Comparison of ENCODE assay signal across 24 cellular contexts in genomic region chr7:31971049-31971665, GRCh38.
A peak's percentile ranks its signal among the peaks of the same experiment; 100 is the strongest.
DNase-seq lines count a peak whose midpoint lies in the region; ATAC-seq, FAIRE-seq and TF ChIP-seq lines count a peak whose summit lies in the region.
"Had no signal": no experiment of that assay in that cellular context is flagged by ENCODE, and none has a peak within 500 bp of the region (broad histone marks: within the 10 kb centered on the region; RNA-seq: fewer than 3 reads in every experiment).

No MANE protein-coding gene starts in this region.

- DNase-seq in left ventricle myocardium superior = no peak
- no peak for DNase-seq in cardiac septum (ENCODE audit: low spot score)
- DNase-seq in PC-3 = no peak
- no peak for DNase-seq in endothelial cell of umbilical vein (ENCODE audit: low read depth, low spot score)
- no peak for DNase-seq in amygdala (lab: John Stamatoyannopoulos, UW)
- no peak for DNase-seq in T-helper 17 cell
- DNase-seq in Calu3 = no peak
- DNase-seq: 8988T; ACHN; BE2C; C1 segment of cervical spinal cord; CD4-positive, alpha-beta memory T cell; CD4-positive, CD25-positive, alpha-beta regulatory T cell; CD8-positive, alpha-beta memory T cell; COR-L47; DMS79 treated with DMSO at 0.1 percent for 48 hours; GF-D8 had no signal

- CTCF ChIA-PET in PC-3 (lab: Charles Lee) (no interaction called here), endothelial cell of umbilical vein (lab: Charles Lee) (interaction anchor here (1.0 to 1.4 kb wide), 3 partner anchors 15 to 33 kb away, joined by 4 to 6 read pairs (median 4); no protein-coding TSS in a partner anchor), Calu3 (lab: Charles Lee) (no interaction called here)

- no peak for FAIRE-seq in endothelial cell of umbilical vein (lab: Jason Lieb, UNC)
- FAIRE-seq: A204.1, D721Med, G401.6, GM12891, GM19239 had no signal

- TF ChIP-seq POLR2A in endothelial cell of umbilical vein (IDR thresholded peaks at IDR 0.05; ENCODE audit: low read depth, low read length) = no peak

- no peaks in the 10 kb centered on the region for H3F3A ChIP-seq in PC-3 (ENCODE audit: low read length, unreplicated experiment)

- POLR2A ChIA-PET in PC-3 (lab: Charles Lee; ENCODE audit: unreplicated experiment) (no interaction called here), endothelial cell of umbilical vein (lab: Charles Lee) (no interaction called here)

- ATAC-seq in left ventricle myocardium superior = peak; percentile 34
- ATAC-seq in PC-3 = no peak
- no peak for ATAC-seq in T-helper 17 cell

- dilution Hi-C loops in endothelial cell of umbilical vein (cut with MboI; ENCODE audit: extremely low pct_ligation_motif_present, low sequenced_read_pairs) = no loop called here

- H3K27ac ChIP-seq in PC-3 (ENCODE audit: low read length) = peak overlapping the region; percentile 81
- no peak overlapping the region for H3K27ac ChIP-seq in endothelial cell of umbilical vein (ENCODE audit: insufficient read depth, low read depth, low read length)
- H3K27ac ChIP-seq: BLaER1 had no signal

- intact Hi-C loops in left ventricle myocardium superior (cut with micrococcal nuclease) = no loop called here
- intact Hi-C loops in cardiac septum (cut with DNase I) = no loop called here
- intact Hi-C loops in PC-3 (cut with micrococcal nuclease) = no loop called here
- intact Hi-C loops in endothelial cell of umbilical vein (cut with micrococcal nuclease) = loop anchor here (5.0 kb wide), 1 partner anchor 191 kb away; no protein-coding TSS in a partner anchor
- intact Hi-C loops in Calu3 (cut with micrococcal nuclease; ENCODE audit: unreplicated experiment) = no loop called here

- TF ChIP-seq CTCF in PC-3 (conservative IDR thresholded peaks at IDR 0.05; ENCODE audit: low read depth, low read length) = no peak
- no peak for TF ChIP-seq CTCF in endothelial cell of umbilical vein (IDR thresholded peaks at IDR 0.05; ENCODE audit: extremely low read depth in 1 of 2, insufficient read depth in 1 of 2, low read depth in 1 of 2, low read length in 2 of 2)
- TF ChIP-seq CTCF in Calu3 (IDR thresholded peaks at IDR 0.05; ENCODE audit: unreplicated experiment) = no peak

- H3K4me1 ChIP-seq in PC-3 (ENCODE audit: insufficient read depth, low read length) = peaks cover 10% of the 10 kb centered on the region
- no peaks in the 10 kb centered on the region for H3K4me1 ChIP-seq in endothelial cell of umbilical vein (ENCODE audit: control insufficient read depth, extremely low read depth, insufficient read depth, low read length)
- H3K4me1 ChIP-seq: BE2C, BLaER1 had no signal

- peaks cover 8% of the 10 kb centered on the region for H3K9me3 Mint-ChIP-seq in Calu3 (ENCODE audit: low read depth, unreplicated experiment)

- H3K9ac ChIP-seq in PC-3 (ENCODE audit: low read length) (no peak overlapping the region), endothelial cell of umbilical vein (replicated peaks; ENCODE audit: extremely low read depth, insufficient read depth, low read length) (no peak overlapping the region)
- H3K9ac ChIP-seq: BLaER1 had no signal

- H3K9me3 ChIP-seq in PC-3 (ENCODE audit: low read length) (no peaks in the 10 kb centered on the region), endothelial cell of umbilical vein (replicated peaks; ENCODE audit: control insufficient read depth, insufficient read depth, low read length) (no peaks in the 10 kb centered on the region), T-helper 17 cell (ENCODE audit: control insufficient read depth, low read length, poor library complexity, severe bottlenecking) (no peaks in the 10 kb centered on the region)
- H3K9me3 ChIP-seq: BE2C, BLaER1 had no signal

- H3K27me3 Mint-ChIP-seq in T-helper 17 cell (no peaks in the 10 kb centered on the region), Calu3 (ENCODE audit: unreplicated experiment) (no peaks in the 10 kb centered on the region)
- H3K27me3 Mint-ChIP-seq: CD4-positive, alpha-beta memory T cell; CD4-positive, CD25-positive, alpha-beta regulatory T cell; CD8-positive, alpha-beta memory T cell had no signal

- H3K79me2 ChIP-seq in PC-3 (ENCODE audit: low read length) (no peaks in the 10 kb centered on the region), endothelial cell of umbilical vein (ENCODE audit: control insufficient read depth, insufficient read depth, low read length) (no peaks in the 10 kb centered on the region)

- H3K36me3 Mint-ChIP-seq in T-helper 17 cell (ENCODE audit: low read depth) (no peaks in the 10 kb centered on the region), Calu3 (ENCODE audit: insufficient read depth, unreplicated experiment) (no peaks in the 10 kb centered on the region)
- H3K36me3 Mint-ChIP-seq: CD14-positive monocyte; CD4-positive, alpha-beta memory T cell; CD4-positive, CD25-positive, alpha-beta regulatory T cell; CD8-positive, alpha-beta memory T cell had no signal

- H3K9me2 ChIP-seq in PC-3 (replicated peaks; ENCODE audit: low read length) = no peaks in the 10 kb centered on the region

- H3K36me3 ChIP-seq in PC-3 (ENCODE audit: low read depth, low read length) (no peaks in the 10 kb centered on the region), endothelial cell of umbilical vein (ENCODE audit: control insufficient read depth in 2 of 2, extremely low read depth in 1 of 2, insufficient read depth in 2 of 2, low read length in 2 of 2) (no peaks in the 10 kb centered on the region)
- H3K36me3 ChIP-seq: BE2C, BLaER1 had no signal

- H4K20me1 ChIP-seq in PC-3 (ENCODE audit: low read length) (no peaks in the 10 kb centered on the region), endothelial cell of umbilical vein (replicated peaks; ENCODE audit: control insufficient read depth, extremely low read depth, insufficient read depth, low read length) (no peaks in the 10 kb centered on the region)
- H4K20me1 ChIP-seq: BLaER1 had no signal

- H2AFZ ChIP-seq in PC-3 (ENCODE audit: low read length) = no peak overlapping the region
- H2AFZ ChIP-seq in endothelial cell of umbilical vein (ENCODE audit: low read depth, low read length) = no peak overlapping the region

- H3K4me3 Mint-ChIP-seq in T-helper 17 cell (no peak overlapping the region), Calu3 (ENCODE audit: low read depth, unreplicated experiment) (no peak overlapping the region)
- H3K4me3 Mint-ChIP-seq: CD14-positive monocyte; CD4-positive, alpha-beta memory T cell; CD4-positive, CD25-positive, alpha-beta regulatory T cell; CD8-positive, alpha-beta memory T cell had no signal

- BruUV-seq in PC-3 (replicated peaks; lab: Mats Ljungman, UMichigan) = no TSS peak
- BruUV-seq in endothelial cell of umbilical vein (replicated peaks; lab: Mats Ljungman, UMichigan) = no TSS peak
- no TSS peak for BruUV-seq in Calu3 (replicated peaks; lab: Mats Ljungman, UMichigan)

- H3K27ac Mint-ChIP-seq in T-helper 17 cell (no peak overlapping the region), Calu3 (ENCODE audit: unreplicated experiment) (no peak overlapping the region)
- H3K27ac Mint-ChIP-seq: CD14-positive monocyte; CD4-positive, alpha-beta memory T cell; CD4-positive, CD25-positive, alpha-beta regulatory T cell; CD8-positive, alpha-beta memory T cell had no signal

- no peak overlapping the region for H3K4me3 ChIP-seq in PC-3 (ENCODE audit: low read length)
- no peak overlapping the region for H3K4me3 ChIP-seq in endothelial cell of umbilical vein (replicated peaks in 1 of 3; ENCODE audit: insufficient read depth in 1 of 3, low read depth in 1 of 3, low read length in 3 of 3)
- H3K4me3 ChIP-seq: BLaER1 had no signal

- H3K27me3 ChIP-seq in PC-3 (ENCODE audit: low read length) = no peaks in the 10 kb centered on the region
- no peaks in the 10 kb centered on the region for H3K27me3 ChIP-seq in endothelial cell of umbilical vein (ENCODE audit: control insufficient read depth in 2 of 2, insufficient read depth in 2 of 2, low read length in 2 of 2)
- H3K27me3 ChIP-seq: BE2C, BLaER1 had no signal

- H3K4me2 ChIP-seq in PC-3 (ENCODE audit: low read length) (no peak overlapping the region), endothelial cell of umbilical vein (ENCODE audit: insufficient read depth, low read length) (no peak overlapping the region)
- H3K4me2 ChIP-seq: BLaER1 had no signal

- H3K4me1 Mint-ChIP-seq in T-helper 17 cell (no peaks in the 10 kb centered on the region), Calu3 (ENCODE audit: low read depth, unreplicated experiment) (peaks cover 24% of the 10 kb centered on the region)
- H3K4me1 Mint-ChIP-seq: CD14-positive monocyte; CD4-positive, alpha-beta memory T cell; CD4-positive, CD25-positive, alpha-beta regulatory T cell; CD8-positive, alpha-beta memory T cell had no signal

- no peaks in the 10 kb centered on the region for H3K9me1 ChIP-seq in endothelial cell of umbilical vein (replicated peaks; ENCODE audit: control insufficient read depth, extremely low read depth, insufficient read depth, low read length)

TF ChIP-seq in endothelial cell of umbilical vein, 7 proteins besides CTCF, POLR2A, EP300 and RAD21:
- peak; percentile 53 for TF ChIP-seq FOS (IDR thresholded peaks at IDR 0.05; ENCODE audit: borderline replicate concordance, insufficient read depth, low read length)
- no peak for TF ChIP-seq EZH2 (IDR thresholded peaks at IDR 0.05; ENCODE audit: borderline replicate concordance, low read depth, low read length, severe bottlenecking)
TF ChIP-seq in endothelial cell of umbilical vein: peak in this region for 1.
